Comparison of ENCODE assay signal across 1 cellular context in genomic region chr1:91857557-91858239, GRCh38.
TF ChIP-seq lines count a peak whose summit lies in the region.

No MANE protein-coding gene starts in this region.

TF ChIP-seq in K562, 482 proteins besides CTCF, POLR2A, EP300 and RAD21 (continued from another document):
- TF ChIP-seq TCF15 (CRISPR knock-in tag; IDR thresholded peaks at IDR 0.05) (no peak), KDM1A (IDR thresholded peaks at IDR 0.05) (peak; percentile 24 to 52; a peak in 2 of 4 replicates), ESRRA (IDR thresholded peaks at IDR 0.05; ENCODE audit: borderline replicate concordance, low read depth) (peak; percentile 90), ATF1 (CRISPR knock-in tag; IDR thresholded peaks at IDR 0.05) (no peak), ATF1 (tag; IDR thresholded peaks at IDR 0.05) (no peak), COPS2 (conservative IDR thresholded peaks at IDR 0.05) (no peak), HMG20B (CRISPR knock-in tag; IDR thresholded peaks at IDR 0.05) (no peak), ELF4 (CRISPR knock-in tag; IDR thresholded peaks at IDR 0.05) (no peak), OTX1 (CRISPR knock-in tag; IDR thresholded peaks at IDR 0.05) (no peak), RFX1 (IDR thresholded peaks at IDR 0.05) (no peak), PREB (CRISPR knock-in tag; IDR thresholded peaks at IDR 0.05) (no peak), ZFP36 (IDR thresholded peaks at IDR 0.05; ENCODE audit: low read depth, low read length, partially characterized antibody) (peak; percentile 15), ATF3 (IDR thresholded peaks at IDR 0.05) (no peak), ATF3 (CRISPR knock-in tag; conservative IDR thresholded peaks at IDR 0.05) (no peak), CHCHD3 (CRISPR knock-in tag; IDR thresholded peaks at IDR 0.05) (no peak), RBM25 (IDR thresholded peaks at IDR 0.05; ENCODE audit: low read depth, low read length, severe bottlenecking) (peak; percentile 91), NR2C1 (IDR thresholded peaks at IDR 0.05) (peak; percentile 34; the same call in 1 of the 2 replicates), NR2C1 (tag; IDR thresholded peaks at IDR 0.05) (peak; percentile 52; the same call in 1 of the 2 replicates), BCOR (IDR thresholded peaks at IDR 0.05) (peak; percentile 52; the same call in 1 of the 2 replicates), MAX (CRISPR knock-in tag; IDR thresholded peaks at IDR 0.05) (no peak), CEBPG (CRISPR knock-in tag; IDR thresholded peaks at IDR 0.05) (no peak), CEBPG (tag; conservative IDR thresholded peaks at IDR 0.05 in 1 of 2, IDR thresholded peaks at IDR 0.05 in 1 of 2) (no peak), BMI1 (IDR thresholded peaks at IDR 0.05; ENCODE audit: low read length) (no peak)
